Comparison of ENCODE assay signal across 16 cellular contexts in genomic region chr4:11670304-11670703, GRCh38.
A peak's percentile ranks its signal among the peaks of the same experiment; 100 is the strongest.
DNase-seq lines count a peak whose midpoint lies in the region; ATAC-seq lines count a peak whose summit lies in the region.
"Had no signal": no experiment of that assay in that cellular context is flagged by ENCODE, and none has a peak within 500 bp of the region (broad histone marks: within the 10 kb centered on the region; RNA-seq: fewer than 3 reads in every experiment).

No MANE protein-coding gene starts in this region.

- DNase-seq in NCI-H1417 (lab: John Stamatoyannopoulos, UW) (peak in 2 of 3 experiments; percentile 4 to 35), NCI-H1417 treated with DMSO at 0.1 percent for 48 hours (lab: John Stamatoyannopoulos, UW) (no peak), NCI-H69 (lab: John Stamatoyannopoulos, UW) (peak; percentile 30), epithelial cell of prostate (ENCODE audit: low read depth, low spot score) (no peak), COLO668 (lab: John Stamatoyannopoulos, UW; ENCODE audit: unreplicated experiment) (no peak)
- DNase-seq: CD4-positive, CD25-positive, alpha-beta regulatory T cell; CD8-positive, alpha-beta T cell; DMS 273 treated with DMSO at 0.1 percent for 48 hours; DND-41; H9 had no signal

- H3K27ac ChIP-seq in epithelial cell of prostate = peak overlapping the region; percentile 83
- H3K27ac ChIP-seq: 22Rv1, BLaER1, C4-2B had no signal

- no peak for ATAC-seq in HG03439 (IDR thresholded peaks at IDR 0.05; ENCODE audit: unreplicated experiment)
- ATAC-seq in HG03378 (IDR thresholded peaks at IDR 0.05; ENCODE audit: unreplicated experiment) = no peak
- ATAC-seq: CD8-positive, alpha-beta T cell; HCT116 had no signal

Comparison
In these comparisons a context has a peak if more than half of its experiments do, and no peak if none do; other contexts are left out.
1. DNase-seq: peak in NCI-H1417 (2 of 3) and NCI-H69 (single experiment); none in NCI-H1417 treated with DMSO at 0.1 percent for 48 hours (single experiment), epithelial cell of prostate (single experiment) and COLO668 (single experiment).